In the genomic region with DNA sequence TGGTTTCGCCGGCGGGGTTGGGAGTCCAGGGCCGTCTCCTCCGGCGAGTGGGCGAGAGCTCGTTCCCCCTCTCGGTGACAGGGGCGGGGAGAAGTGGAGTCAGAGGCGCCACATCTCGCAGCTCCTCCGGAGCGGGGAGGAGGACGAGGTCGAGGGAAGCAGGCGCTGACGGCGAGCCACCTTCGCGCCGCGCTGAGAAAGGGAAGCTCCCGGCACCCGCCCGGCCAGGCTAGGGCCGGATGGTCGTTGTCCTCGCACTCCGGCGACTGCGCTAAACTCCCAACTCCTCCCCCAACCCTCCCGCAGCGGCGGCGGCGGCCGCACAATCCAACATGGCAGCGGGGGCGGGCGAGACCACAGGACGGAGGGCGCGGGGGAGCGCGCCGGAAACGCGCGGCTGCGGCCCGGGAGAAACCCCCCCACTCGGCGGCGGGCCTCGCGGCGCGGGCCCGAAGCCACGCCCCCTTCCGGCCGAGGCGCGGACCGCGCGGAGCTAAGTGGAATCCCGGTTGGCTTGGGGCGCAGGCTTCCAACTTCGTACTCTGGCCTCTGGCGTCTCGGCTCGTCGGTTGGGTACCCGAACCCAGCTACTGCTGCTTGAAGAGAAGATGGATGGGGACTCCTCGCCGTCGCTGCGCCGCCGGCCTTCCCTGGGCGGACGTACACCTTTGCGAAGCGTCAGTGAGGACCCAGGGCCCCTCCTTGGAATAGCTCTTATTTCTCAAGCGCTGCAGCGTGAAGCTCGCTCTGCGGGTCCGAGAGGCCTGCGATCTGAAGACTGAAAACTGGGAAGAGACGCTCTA, we compare ENCODE assay signal across 1 cellular context.
A peak's percentile ranks its signal among the peaks of the same experiment; 100 is the strongest.
TF ChIP-seq lines count a peak whose summit lies in the region.

A gene (minus strand): TSS at position 270 of the 803 bp plus-strand sequence. CDS start 269 bp downstream, at position 1.

TF ChIP-seq in HepG2, 621 proteins besides CTCF, POLR2A, EP300 and RAD21 (continued from another document and continues in another):
- TF ChIP-seq SAP130 (CRISPR knock-in tag; IDR thresholded peaks at IDR 0.05; ENCODE audit: low read depth) = peak; percentile 78
- TF ChIP-seq MXD4 (CRISPR knock-in tag; IDR thresholded peaks at IDR 0.05) = peak; percentile 36; the same call in 1 of the 2 replicates
- 0 out of 2 replicates have a peak, but pooled peaks have one; percentile 67 for TF ChIP-seq MYNN (CRISPR knock-in tag; IDR thresholded peaks at IDR 0.05; ENCODE audit: low read depth)
- no peak for TF ChIP-seq FOXP1 (IDR thresholded peaks at IDR 0.05)
- no peak for TF ChIP-seq FOXP1 (CRISPR knock-in tag; IDR thresholded peaks at IDR 0.05)
- no peak for TF ChIP-seq HOXA7 (CRISPR knock-in tag; IDR thresholded peaks at IDR 0.05)
- TF ChIP-seq, protein P1, sequence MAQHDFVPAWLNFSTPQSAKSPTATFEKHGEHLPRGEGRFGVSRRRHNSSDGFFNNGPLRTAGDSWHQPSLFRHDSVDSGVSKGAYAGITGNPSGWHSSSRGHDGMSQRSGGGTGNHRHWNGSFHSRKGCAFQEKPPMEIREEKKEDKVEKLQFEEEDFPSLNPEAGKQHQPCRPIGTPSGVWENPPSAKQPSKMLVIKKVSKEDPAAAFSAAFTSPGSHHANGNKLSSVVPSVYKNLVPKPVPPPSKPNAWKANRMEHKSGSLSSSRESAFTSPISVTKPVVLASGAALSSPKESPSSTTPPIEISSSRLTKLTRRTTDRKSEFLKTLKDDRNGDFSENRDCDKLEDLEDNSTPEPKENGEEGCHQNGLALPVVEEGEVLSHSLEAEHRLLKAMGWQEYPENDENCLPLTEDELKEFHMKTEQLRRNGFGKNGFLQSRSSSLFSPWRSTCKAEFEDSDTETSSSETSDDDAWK (CRISPR knock-in tag; IDR thresholded peaks at IDR 0.05) = no peak
- TF ChIP-seq FOXK1 (CRISPR knock-in tag; IDR thresholded peaks at IDR 0.05; ENCODE audit: borderline replicate concordance, low read depth) = no peak; the same call in 1 of the 2 replicates
- TF ChIP-seq, protein P2, sequence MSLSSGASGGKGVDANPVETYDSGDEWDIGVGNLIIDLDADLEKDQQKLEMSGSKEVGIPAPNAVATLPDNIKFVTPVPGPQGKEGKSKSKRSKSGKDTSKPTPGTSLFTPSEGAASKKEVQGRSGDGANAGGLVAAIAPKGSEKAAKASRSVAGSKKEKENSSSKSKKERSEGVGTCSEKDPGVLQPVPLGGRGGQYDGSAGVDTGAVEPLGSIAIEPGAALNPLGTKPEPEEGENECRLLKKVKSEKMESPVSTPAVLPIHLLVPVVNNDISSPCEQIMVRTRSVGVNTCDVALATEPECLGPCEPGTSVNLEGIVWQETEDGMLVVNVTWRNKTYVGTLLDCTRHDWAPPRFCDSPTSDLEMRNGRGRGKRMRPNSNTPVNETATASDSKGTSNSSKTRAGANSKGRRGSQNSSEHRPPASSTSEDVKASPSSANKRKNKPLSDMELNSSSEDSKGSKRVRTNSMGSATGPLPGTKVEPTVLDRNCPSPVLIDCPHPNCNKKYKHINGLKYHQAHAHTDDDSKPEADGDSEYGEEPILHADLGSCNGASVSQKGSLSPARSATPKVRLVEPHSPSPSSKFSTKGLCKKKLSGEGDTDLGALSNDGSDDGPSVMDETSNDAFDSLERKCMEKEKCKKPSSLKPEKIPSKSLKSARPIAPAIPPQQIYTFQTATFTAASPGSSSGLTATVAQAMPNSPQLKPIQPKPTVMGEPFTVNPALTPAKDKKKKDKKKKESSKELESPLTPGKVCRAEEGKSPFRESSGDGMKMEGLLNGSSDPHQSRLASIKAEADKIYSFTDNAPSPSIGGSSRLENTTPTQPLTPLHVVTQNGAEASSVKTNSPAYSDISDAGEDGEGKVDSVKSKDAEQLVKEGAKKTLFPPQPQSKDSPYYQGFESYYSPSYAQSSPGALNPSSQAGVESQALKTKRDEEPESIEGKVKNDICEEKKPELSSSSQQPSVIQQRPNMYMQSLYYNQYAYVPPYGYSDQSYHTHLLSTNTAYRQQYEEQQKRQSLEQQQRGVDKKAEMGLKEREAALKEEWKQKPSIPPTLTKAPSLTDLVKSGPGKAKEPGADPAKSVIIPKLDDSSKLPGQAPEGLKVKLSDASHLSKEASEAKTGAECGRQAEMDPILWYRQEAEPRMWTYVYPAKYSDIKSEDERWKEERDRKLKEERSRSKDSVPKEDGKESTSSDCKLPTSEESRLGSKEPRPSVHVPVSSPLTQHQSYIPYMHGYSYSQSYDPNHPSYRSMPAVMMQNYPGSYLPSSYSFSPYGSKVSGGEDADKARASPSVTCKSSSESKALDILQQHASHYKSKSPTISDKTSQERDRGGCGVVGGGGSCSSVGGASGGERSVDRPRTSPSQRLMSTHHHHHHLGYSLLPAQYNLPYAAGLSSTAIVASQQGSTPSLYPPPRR (CRISPR knock-in tag; IDR thresholded peaks at IDR 0.05; ENCODE audit: borderline replicate concordance) = peak; percentile 38; the same call in 1 of the 2 replicates
- TF ChIP-seq ZNF672 (CRISPR knock-in tag; IDR thresholded peaks at IDR 0.05) = no peak
- TF ChIP-seq, protein P3, sequence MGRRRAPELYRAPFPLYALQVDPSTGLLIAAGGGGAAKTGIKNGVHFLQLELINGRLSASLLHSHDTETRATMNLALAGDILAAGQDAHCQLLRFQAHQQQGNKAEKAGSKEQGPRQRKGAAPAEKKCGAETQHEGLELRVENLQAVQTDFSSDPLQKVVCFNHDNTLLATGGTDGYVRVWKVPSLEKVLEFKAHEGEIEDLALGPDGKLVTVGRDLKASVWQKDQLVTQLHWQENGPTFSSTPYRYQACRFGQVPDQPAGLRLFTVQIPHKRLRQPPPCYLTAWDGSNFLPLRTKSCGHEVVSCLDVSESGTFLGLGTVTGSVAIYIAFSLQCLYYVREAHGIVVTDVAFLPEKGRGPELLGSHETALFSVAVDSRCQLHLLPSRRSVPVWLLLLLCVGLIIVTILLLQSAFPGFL (CRISPR knock-in tag; IDR thresholded peaks at IDR 0.05) = no peak
- peak; percentile 92 for TF ChIP-seq ARNT2 (CRISPR knock-in tag; IDR thresholded peaks at IDR 0.05; ENCODE audit: low read depth)
- peak; percentile 83; the same call in 1 of the 2 replicates for TF ChIP-seq ZNF547 (CRISPR knock-in tag; IDR thresholded peaks at IDR 0.05)
- TF ChIP-seq HNRNPK (IDR thresholded peaks at IDR 0.05; ENCODE audit: low read depth, low read length, poor library complexity, severe bottlenecking) = peak; percentile 71
- TF ChIP-seq, protein P4, sequence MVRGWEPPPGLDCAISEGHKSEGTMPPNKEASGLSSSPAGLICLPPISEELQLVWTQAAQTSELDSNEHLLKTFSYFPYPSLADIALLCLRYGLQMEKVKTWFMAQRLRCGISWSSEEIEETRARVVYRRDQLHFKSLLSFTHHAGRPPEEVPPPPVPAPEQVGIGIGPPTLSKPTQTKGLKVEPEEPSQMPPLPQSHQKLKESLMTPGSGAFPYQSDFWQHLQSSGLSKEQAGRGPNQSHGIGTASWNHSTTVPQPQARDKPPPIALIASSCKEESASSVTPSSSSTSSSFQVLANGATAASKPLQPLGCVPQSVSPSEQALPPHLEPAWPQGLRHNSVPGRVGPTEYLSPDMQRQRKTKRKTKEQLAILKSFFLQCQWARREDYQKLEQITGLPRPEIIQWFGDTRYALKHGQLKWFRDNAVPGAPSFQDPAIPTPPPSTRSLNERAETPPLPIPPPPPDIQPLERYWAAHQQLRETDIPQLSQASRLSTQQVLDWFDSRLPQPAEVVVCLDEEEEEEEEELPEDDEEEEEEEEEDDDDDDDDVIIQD (CRISPR knock-in tag; IDR thresholded peaks at IDR 0.05; ENCODE audit: low read depth) = no peak; the same call in 1 of the 2 replicates
- TF ChIP-seq ZNF747 (CRISPR knock-in tag; IDR thresholded peaks at IDR 0.05; ENCODE audit: borderline replicate concordance) = no peak
- no peak for TF ChIP-seq ZNF20 (CRISPR knock-in tag; IDR thresholded peaks at IDR 0.05)
- TF ChIP-seq, protein P5, sequence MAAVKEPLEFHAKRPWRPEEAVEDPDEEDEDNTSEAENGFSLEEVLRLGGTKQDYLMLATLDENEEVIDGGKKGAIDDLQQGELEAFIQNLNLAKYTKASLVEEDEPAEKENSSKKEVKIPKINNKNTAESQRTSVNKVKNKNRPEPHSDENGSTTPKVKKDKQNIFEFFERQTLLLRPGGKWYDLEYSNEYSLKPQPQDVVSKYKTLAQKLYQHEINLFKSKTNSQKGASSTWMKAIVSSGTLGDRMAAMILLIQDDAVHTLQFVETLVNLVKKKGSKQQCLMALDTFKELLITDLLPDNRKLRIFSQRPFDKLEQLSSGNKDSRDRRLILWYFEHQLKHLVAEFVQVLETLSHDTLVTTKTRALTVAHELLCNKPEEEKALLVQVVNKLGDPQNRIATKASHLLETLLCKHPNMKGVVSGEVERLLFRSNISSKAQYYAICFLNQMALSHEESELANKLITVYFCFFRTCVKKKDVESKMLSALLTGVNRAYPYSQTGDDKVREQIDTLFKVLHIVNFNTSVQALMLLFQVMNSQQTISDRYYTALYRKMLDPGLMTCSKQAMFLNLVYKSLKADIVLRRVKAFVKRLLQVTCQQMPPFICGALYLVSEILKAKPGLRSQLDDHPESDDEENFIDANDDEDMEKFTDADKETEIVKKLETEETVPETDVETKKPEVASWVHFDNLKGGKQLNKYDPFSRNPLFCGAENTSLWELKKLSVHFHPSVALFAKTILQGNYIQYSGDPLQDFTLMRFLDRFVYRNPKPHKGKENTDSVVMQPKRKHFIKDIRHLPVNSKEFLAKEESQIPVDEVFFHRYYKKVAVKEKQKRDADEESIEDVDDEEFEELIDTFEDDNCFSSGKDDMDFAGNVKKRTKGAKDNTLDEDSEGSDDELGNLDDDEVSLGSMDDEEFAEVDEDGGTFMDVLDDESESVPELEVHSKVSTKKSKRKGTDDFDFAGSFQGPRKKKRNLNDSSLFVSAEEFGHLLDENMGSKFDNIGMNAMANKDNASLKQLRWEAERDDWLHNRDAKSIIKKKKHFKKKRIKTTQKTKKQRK (IDR thresholded peaks at IDR 0.05; ENCODE audit: low read length) = no peak
- no peak; the same call in 1 of the 2 replicates for TF ChIP-seq PHF20 (CRISPR knock-in tag; IDR thresholded peaks at IDR 0.05)
- peak; percentile 72; the same call in 1 of the 2 replicates for TF ChIP-seq ZSCAN31 (CRISPR knock-in tag; IDR thresholded peaks at IDR 0.05; ENCODE audit: low read depth)
- TF ChIP-seq, protein P6, sequence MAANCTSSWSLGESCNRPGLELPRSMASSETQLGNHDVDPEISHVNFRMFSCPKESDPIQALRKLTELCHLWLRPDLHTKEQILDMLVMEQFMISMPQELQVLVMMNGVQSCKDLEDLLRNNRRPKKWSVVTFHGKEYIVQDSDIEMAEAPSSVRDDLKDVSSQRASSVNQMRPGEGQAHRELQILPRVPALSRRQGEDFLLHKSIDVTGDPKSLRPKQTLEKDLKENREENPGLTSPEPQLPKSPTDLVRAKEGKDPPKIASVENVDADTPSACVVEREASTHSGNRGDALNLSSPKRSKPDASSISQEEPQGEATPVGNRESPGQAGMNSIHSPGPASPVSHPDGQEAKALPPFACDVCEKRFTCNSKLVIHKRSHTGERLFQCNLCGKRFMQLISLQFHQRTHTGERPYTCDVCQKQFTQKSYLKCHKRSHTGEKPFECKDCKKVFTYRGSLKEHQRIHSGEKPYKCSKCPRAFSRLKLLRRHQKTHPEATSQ (CRISPR knock-in tag; IDR thresholded peaks at IDR 0.05; ENCODE audit: borderline replicate concordance) = no peak
- TF ChIP-seq, protein P7, sequence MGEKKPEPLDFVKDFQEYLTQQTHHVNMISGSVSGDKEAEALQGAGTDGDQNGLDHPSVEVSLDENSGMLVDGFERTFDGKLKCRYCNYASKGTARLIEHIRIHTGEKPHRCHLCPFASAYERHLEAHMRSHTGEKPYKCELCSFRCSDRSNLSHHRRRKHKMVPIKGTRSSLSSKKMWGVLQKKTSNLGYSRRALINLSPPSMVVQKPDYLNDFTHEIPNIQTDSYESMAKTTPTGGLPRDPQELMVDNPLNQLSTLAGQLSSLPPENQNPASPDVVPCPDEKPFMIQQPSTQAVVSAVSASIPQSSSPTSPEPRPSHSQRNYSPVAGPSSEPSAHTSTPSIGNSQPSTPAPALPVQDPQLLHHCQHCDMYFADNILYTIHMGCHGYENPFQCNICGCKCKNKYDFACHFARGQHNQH (CRISPR knock-in tag; IDR thresholded peaks at IDR 0.05) = peak; percentile 70
- TF ChIP-seq, protein P8, sequence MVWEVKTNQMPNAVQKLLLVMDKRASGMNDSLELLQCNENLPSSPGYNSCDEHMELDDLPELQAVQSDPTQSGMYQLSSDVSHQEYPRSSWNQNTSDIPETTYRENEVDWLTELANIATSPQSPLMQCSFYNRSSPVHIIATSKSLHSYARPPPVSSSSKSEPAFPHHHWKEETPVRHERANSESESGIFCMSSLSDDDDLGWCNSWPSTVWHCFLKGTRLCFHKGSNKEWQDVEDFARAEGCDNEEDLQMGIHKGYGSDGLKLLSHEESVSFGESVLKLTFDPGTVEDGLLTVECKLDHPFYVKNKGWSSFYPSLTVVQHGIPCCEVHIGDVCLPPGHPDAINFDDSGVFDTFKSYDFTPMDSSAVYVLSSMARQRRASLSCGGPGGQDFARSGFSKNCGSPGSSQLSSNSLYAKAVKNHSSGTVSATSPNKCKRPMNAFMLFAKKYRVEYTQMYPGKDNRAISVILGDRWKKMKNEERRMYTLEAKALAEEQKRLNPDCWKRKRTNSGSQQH (CRISPR knock-in tag; IDR thresholded peaks at IDR 0.05; ENCODE audit: low read depth) = peak; percentile 83
- no peak for TF ChIP-seq NKX3-1 (CRISPR knock-in tag; IDR thresholded peaks at IDR 0.05)
- peak; percentile 84; the same call in 1 of the 2 replicates for TF ChIP-seq FLYWCH1 (CRISPR knock-in tag; IDR thresholded peaks at IDR 0.05)
- TF ChIP-seq, protein P9, sequence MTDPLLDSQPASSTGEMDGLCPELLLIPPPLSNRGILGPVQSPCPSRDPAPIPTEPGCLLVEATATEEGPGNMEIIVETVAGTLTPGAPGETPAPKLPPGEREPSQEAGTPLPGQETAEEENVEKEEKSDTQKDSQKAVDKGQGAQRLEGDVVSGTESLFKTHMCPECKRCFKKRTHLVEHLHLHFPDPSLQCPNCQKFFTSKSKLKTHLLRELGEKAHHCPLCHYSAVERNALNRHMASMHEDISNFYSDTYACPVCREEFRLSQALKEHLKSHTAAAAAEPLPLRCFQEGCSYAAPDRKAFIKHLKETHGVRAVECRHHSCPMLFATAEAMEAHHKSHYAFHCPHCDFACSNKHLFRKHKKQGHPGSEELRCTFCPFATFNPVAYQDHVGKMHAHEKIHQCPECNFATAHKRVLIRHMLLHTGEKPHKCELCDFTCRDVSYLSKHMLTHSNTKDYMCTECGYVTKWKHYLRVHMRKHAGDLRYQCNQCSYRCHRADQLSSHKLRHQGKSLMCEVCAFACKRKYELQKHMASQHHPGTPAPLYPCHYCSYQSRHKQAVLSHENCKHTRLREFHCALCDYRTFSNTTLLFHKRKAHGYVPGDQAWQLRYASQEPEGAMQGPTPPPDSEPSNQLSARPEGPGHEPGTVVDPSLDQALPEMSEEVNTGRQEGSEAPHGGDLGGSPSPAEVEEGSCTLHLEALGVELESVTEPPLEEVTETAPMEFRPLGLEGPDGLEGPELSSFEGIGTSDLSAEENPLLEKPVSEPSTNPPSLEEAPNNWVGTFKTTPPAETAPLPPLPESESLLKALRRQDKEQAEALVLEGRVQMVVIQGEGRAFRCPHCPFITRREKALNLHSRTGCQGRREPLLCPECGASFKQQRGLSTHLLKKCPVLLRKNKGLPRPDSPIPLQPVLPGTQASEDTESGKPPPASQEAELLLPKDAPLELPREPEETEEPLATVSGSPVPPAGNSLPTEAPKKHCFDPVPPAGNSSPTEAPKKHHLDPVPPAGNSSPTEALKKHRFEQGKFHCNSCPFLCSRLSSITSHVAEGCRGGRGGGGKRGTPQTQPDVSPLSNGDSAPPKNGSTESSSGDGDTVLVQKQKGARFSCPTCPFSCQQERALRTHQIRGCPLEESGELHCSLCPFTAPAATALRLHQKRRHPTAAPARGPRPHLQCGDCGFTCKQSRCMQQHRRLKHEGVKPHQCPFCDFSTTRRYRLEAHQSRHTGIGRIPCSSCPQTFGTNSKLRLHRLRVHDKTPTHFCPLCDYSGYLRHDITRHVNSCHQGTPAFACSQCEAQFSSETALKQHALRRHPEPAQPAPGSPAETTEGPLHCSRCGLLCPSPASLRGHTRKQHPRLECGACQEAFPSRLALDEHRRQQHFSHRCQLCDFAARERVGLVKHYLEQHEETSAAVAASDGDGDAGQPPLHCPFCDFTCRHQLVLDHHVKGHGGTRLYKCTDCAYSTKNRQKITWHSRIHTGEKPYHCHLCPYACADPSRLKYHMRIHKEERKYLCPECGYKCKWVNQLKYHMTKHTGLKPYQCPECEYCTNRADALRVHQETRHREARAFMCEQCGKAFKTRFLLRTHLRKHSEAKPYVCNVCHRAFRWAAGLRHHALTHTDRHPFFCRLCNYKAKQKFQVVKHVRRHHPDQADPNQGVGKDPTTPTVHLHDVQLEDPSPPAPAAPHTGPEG (CRISPR knock-in tag; IDR thresholded peaks at IDR 0.05) = peak; percentile 88
